Comparison of ENCODE assay signal across 20 cellular contexts in the genomic region with DNA sequence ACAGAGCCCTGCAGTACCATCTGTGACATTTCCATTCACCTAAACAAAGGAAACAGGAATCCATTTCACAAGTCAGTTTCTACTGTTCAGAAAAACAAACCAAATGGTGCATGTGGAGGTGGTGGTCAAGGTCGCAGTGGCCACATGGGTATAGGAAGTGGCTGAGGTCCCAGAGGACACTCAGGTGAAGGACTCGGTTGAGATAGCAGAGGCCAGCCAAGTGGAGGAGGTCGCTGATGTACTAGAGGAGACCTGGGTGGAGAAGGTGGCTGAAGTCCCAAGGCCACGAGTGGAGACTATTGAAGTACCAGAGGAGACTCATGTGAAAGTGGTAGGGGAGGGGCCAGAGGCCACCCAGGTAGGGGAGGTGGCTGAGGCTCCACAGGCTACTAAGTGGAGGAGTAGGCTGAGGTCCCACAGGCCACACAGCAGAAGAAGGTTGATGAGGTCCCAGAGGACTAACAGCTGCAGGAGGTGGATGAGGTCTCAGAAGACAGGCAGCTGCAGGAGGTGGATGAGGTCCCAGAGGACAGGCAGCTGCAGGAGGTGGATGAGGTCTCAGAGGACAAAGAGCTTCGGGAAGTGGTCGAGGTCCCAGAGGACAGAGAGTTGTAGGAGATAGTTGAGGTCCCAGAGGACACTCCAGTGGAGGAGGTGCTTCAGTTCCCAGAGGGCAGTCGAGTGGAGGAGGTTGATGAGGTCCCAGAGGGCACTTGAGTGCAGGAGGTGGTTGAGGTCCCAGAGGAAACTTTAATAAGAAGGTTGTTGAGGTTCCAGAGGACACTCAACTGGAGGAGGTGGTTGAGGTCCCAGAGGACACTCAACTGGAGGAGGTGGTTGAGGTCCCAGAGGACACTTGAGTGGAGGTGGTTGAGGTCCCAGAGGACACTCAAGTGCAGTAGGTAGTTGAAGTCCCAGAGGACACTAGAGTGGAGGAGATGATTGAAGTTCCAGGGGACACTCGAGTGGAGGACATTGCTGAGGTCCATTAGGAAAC.
"Had no signal": no experiment of that assay in that cellular context is flagged by ENCODE, and none has a peak within 500 bp of the region (broad histone marks: within the 10 kb centered on the region; RNA-seq: fewer than 3 reads in every experiment).

No MANE protein-coding gene starts in this region.

- H3K9me3 Mint-ChIP-seq: activated naive CD8-positive, alpha-beta T cell treated with anti-CD3 and anti-CD28 coated beads, Interleukin-2, amount 10 ng/mL, durations not matched to agents 7 days and 5 days; dendritic cell treated with granulocyte-macrophage colony-stimulating factor and Interleukin-4, amounts not matched to agents 40 ng/mL and 50 ng/mL, for 4 days; T-cell had no signal

- DNase-seq: activated CD4-positive, CD25-positive, alpha-beta regulatory T cell treated with anti-CD3 and anti-CD28 coated beads, Interleukin-2, amount 50 U/mL, for 72 hours; activated naive CD4-positive, alpha-beta T cell treated with Interleukin-2 at 50 U/mL for 16 hours; activated naive CD8-positive, alpha-beta T cell treated with anti-CD3 and anti-CD28 coated beads, Interleukin-2, amount 10 ng/mL, durations not matched to agents 7 days and 5 days; activated T-cell treated with anti-CD3 and anti-CD28 coated beads, Interleukin-2, amount 50 U/mL, for 48 hours; amygdala; effector CD4-positive, alpha-beta T cell; heart right ventricle; naive thymus-derived CD8-positive, alpha-beta T cell; ovary; psoas muscle; stimulated activated CD4-positive, alpha-beta T cell treated with anti-CD3 and anti-CD28 coated beads, Interleukin-4, amount 100 ng/mL, for 4 hours; T-cell; transverse colon; WERI-Rb-1 had no signal

- H3K4me1 Mint-ChIP-seq: activated naive CD8-positive, alpha-beta T cell treated with anti-CD3 and anti-CD28 coated beads, Interleukin-2, amount 10 ng/mL, durations not matched to agents 7 days and 5 days; mesothelial cell of epicardium; T-cell had no signal

- H3K27ac ChIP-seq: cardiac muscle cell, heart right ventricle, ovary, psoas muscle, right atrium auricular region, transverse colon, WERI-Rb-1 had no signal

- H3K27me3 ChIP-seq: cardiac muscle cell, ovary, right atrium auricular region had no signal

- H3K4me3 ChIP-seq: cardiac muscle cell, heart right ventricle, ovary, psoas muscle, right atrium auricular region, transverse colon had no signal

- ATAC-seq: heart right ventricle; naive thymus-derived CD8-positive, alpha-beta T cell; psoas muscle; T-cell had no signal

- H3K9me3 ChIP-seq: heart right ventricle, ovary, psoas muscle, right atrium auricular region, transverse colon had no signal

- H3K36me3 ChIP-seq: cardiac muscle cell, heart right ventricle, ovary, right atrium auricular region, transverse colon, WERI-Rb-1 had no signal

- H3K27ac Mint-ChIP-seq: activated naive CD8-positive, alpha-beta T cell treated with anti-CD3 and anti-CD28 coated beads, Interleukin-2, amount 10 ng/mL, durations not matched to agents 7 days and 5 days; dendritic cell treated with granulocyte-macrophage colony-stimulating factor and Interleukin-4, amounts not matched to agents 40 ng/mL and 50 ng/mL, for 4 days; mesothelial cell of epicardium; T-cell had no signal

- H3K4me1 ChIP-seq: heart right ventricle, psoas muscle, right atrium auricular region, transverse colon had no signal

- H3K36me3 Mint-ChIP-seq: activated naive CD8-positive, alpha-beta T cell treated with anti-CD3 and anti-CD28 coated beads, Interleukin-2, amount 10 ng/mL, durations not matched to agents 7 days and 5 days; mesothelial cell of epicardium; naive thymus-derived CD8-positive, alpha-beta T cell; T-cell had no signal

- H3K4me3 Mint-ChIP-seq: activated naive CD8-positive, alpha-beta T cell treated with anti-CD3 and anti-CD28 coated beads, Interleukin-2, amount 10 ng/mL, durations not matched to agents 7 days and 5 days; dendritic cell treated with granulocyte-macrophage colony-stimulating factor and Interleukin-4, amounts not matched to agents 40 ng/mL and 50 ng/mL, for 4 days; mesothelial cell of epicardium; naive thymus-derived CD8-positive, alpha-beta T cell; T-cell had no signal

- FAIRE-seq: endometrium, TTC549 had no signal
